7 cellular contexts compared by ENCODE assay signal in the genomic region with DNA sequence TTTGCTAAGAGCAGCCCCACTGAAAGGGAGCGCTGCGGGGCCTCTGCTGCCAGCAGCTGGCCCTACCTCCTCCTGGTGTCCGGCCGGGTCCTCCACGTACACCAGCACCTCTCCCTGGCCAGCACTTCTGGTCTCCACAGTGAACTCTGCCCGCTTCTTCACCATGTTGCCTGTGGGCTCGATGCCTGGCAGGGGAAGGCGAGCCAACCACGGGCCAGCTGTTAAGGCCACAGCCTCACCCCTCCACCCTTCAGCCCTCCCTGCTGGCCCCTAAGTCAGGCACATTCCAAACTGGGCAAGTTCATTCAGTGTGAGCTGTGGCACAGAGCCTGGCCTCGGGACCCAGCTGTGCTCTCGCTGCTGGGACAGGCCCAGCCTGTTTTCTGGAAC. TPM values are rescaled to one million over a fixed set of nuclear protein-coding genes. Genes with fewer than 3 reads are reported as not detected.
DNase-seq lines count a peak whose midpoint lies in the region; ATAC-seq, FAIRE-seq and TF ChIP-seq lines count a peak whose summit lies in the region.
"Had no signal": no experiment of that assay in that cellular context is flagged by ENCODE, and none has a peak within 500 bp of the region (broad histone marks: within the 10 kb centered on the region; RNA-seq: fewer than 3 reads in every experiment).

No MANE protein-coding gene starts in this region.

- H3K36me3 ChIP-seq in breast epithelium (no peaks in the 10 kb centered on the region), HepG2 (replicated peaks in 1 of 2; ENCODE audit: control insufficient read depth in 1 of 2, insufficient read depth in 2 of 2, low read length in 2 of 2) (peaks cover 17 to 35% of the 10 kb centered on the region in 2 experiments; a peak in 4 of 5 replicates), uterus (no peaks in the 10 kb centered on the region)

- H3K4me1 ChIP-seq in breast epithelium, result no peaks in the 10 kb centered on the region
- peaks cover 12% of the 10 kb centered on the region for H3K4me1 ChIP-seq in HepG2 (ENCODE audit: insufficient read depth, low read length)
- H3K4me1 ChIP-seq in uterus, result peaks cover 0 to 12% of the 10 kb centered on the region in 2 donors

- H3K4me2 ChIP-seq in HepG2 (ENCODE audit: low read depth, low read length), result no peak overlapping the region

- in situ Hi-C loops in HepG2 (cut with HindIII; ENCODE audit: extremely low pct_ligation_motif_present, low pct_unique_long_range_greater_than_20kb), result no loop called here

- H3K27ac Mint-ChIP-seq in MCF 10A (ENCODE audit: low read depth, unreplicated experiment), result no peak overlapping the region

- peaks cover 22% of the 10 kb centered on the region for H3K79me2 ChIP-seq in HepG2 (ENCODE audit: insufficient read depth, low read length)

- no peaks in the 10 kb centered on the region for H3K27me3 Mint-ChIP-seq in MCF 10A (ENCODE audit: insufficient read depth, unreplicated experiment)

- no peak overlapping the region for H2AFZ ChIP-seq in HepG2 (ENCODE audit: low read length)

- POLR2A ChIA-PET in MCF 10A (lab: Yijun Ruan, JAX), result no interaction called here
- POLR2A ChIA-PET in HepG2 (lab: Yijun Ruan, JAX), result no interaction called here

- WGBS in HepG2 (ENCODE audit: low lambda C conversion rate), result no CpG with 5 or more reads among the region's 11 CpGs

- CTCF ChIA-PET in MCF 10A (lab: Yijun Ruan, JAX), result no interaction called here
- CTCF ChIA-PET in HepG2 (lab: Yijun Ruan, JAX; ENCODE audit: low intra/inter-chr PET ratio, low total read pairs), result no interaction called here

- H3K36me3 Mint-ChIP-seq in MCF 10A (ENCODE audit: insufficient read depth, unreplicated experiment), result peaks cover 59% of the 10 kb centered on the region

- ATAC-seq in HepG2 (no peak), HG03139 (IDR thresholded peaks at IDR 0.05; ENCODE audit: unreplicated experiment) (no peak), GM21717 (IDR thresholded peaks at IDR 0.05; ENCODE audit: unreplicated experiment) (no peak)

- BruUV-seq in MCF 10A (replicated peaks; lab: Mats Ljungman, UMichigan) (no TSS peak), HepG2 (replicated peaks; lab: Mats Ljungman, UMichigan) (no TSS peak)

- H3K9ac ChIP-seq in HepG2 (ENCODE audit: insufficient read depth, low read depth, low read length), result 0 out of 2 replicates have a peak overlapping the region, but pooled peaks have one; percentile 15

- peak in 1 of 2 donors; percentile 52 for DNase-seq in breast epithelium (ENCODE audit: low spot score in 2 of 2)
- DNase-seq in MCF 10A (ENCODE audit: unreplicated experiment), result no peak
- no peak for DNase-seq in HepG2 (ENCODE audit: low spot score)
- no peak for DNase-seq in uterus
- DNase-seq: testis had no signal

- TF ChIP-seq EP300 in HepG2 (IDR thresholded peaks at IDR 0.05; ENCODE audit: low read depth in 2 of 2, low read length in 2 of 2), result no peak
- no peak for TF ChIP-seq EP300 in HepG2 (CRISPR knock-in tag; IDR thresholded peaks at IDR 0.05; ENCODE audit: borderline replicate concordance)

- FAIRE-seq in HepG2 (lab: Jason Lieb, UNC), result no peak

- no peaks in the 10 kb centered on the region for H3K9me3 ChIP-seq in breast epithelium
- H3K9me3 ChIP-seq in HepG2 (ENCODE audit: low read length), result no peaks in the 10 kb centered on the region
- H3K9me3 ChIP-seq in uterus, result no peaks in the 10 kb centered on the region
- H3K9me3 ChIP-seq: testis had no signal

- H3K27ac ChIP-seq in breast epithelium, result peak overlapping the region; percentile 91 to 97
- no peak overlapping the region for H3K27ac ChIP-seq in HepG2 (ENCODE audit: extremely low read length, insufficient read depth, low read length)
- H3K27ac ChIP-seq in uterus, result peak overlapping the region; percentile 95 to 98

- no peak for TF ChIP-seq CTCF in breast epithelium (IDR thresholded peaks at IDR 0.05)
- no peak for TF ChIP-seq CTCF in MCF 10A (IDR thresholded peaks at IDR 0.05; ENCODE audit: unreplicated experiment)
- TF ChIP-seq CTCF in HepG2 (CRISPR knock-in tag; IDR thresholded peaks at IDR 0.05), result no peak
- TF ChIP-seq CTCF in uterus (IDR thresholded peaks at IDR 0.05), result no peak

- no peak for TF ChIP-seq RAD21 in HepG2 (CRISPR knock-in tag; IDR thresholded peaks at IDR 0.05)

- no peaks in the 10 kb centered on the region for H3K9me3 Mint-ChIP-seq in MCF 10A (ENCODE audit: unreplicated experiment)

- peaks cover 0 to 3% of the 10 kb centered on the region in 2 donors for H3K27me3 ChIP-seq in breast epithelium
- no peaks in the 10 kb centered on the region for H3K27me3 ChIP-seq in HepG2 (ENCODE audit: control insufficient read depth in 1 of 2, insufficient read depth in 2 of 2, low read length in 2 of 2)
- H3K27me3 ChIP-seq in uterus, result no peaks in the 10 kb centered on the region
- H3K27me3 ChIP-seq: testis had no signal

- H3K4me3 Mint-ChIP-seq in MCF 10A (ENCODE audit: unreplicated experiment), result no peak overlapping the region

- H3K4me3 ChIP-seq in breast epithelium (no peak overlapping the region), HepG2 (replicated peaks in 1 of 3; ENCODE audit: insufficient read depth in 1 of 3, low read depth in 2 of 3, low read length in 3 of 3) (no peak overlapping the region), uterus (no peak overlapping the region)
- H3K4me3 ChIP-seq: testis had no signal

- H3K4me1 Mint-ChIP-seq in MCF 10A (ENCODE audit: insufficient read depth, unreplicated experiment), result peaks cover 8% of the 10 kb centered on the region

- H4K20me1 ChIP-seq in HepG2 (ENCODE audit: insufficient read depth, low read length), result peaks cover 7% of the 10 kb centered on the region; the same call in 1 of the 2 replicates

- TF ChIP-seq POLR2A in breast epithelium (IDR thresholded peaks at IDR 0.05) (no peak), HepG2 (IDR thresholded peaks at IDR 0.05; ENCODE audit: insufficient read depth in 1 of 2, low read depth in 2 of 2, low read length in 2 of 2) (no peak), uterus (IDR thresholded peaks at IDR 0.05) (no peak)

- intact Hi-C loops in breast epithelium (cut with DNase I; ENCODE audit: low total_unique reads), result no loop called here
- intact Hi-C loops in MCF 10A (cut with micrococcal nuclease), result no loop called here
- intact Hi-C loops in HepG2 (cut with micrococcal nuclease; ENCODE audit: unreplicated experiment), result no loop called here
- intact Hi-C loops in uterus (cut with DNase I; ENCODE audit: low total_unique reads), result no loop called here

RNA-seq across cellular contexts. Expression of a gene that starts 7.8 kb away (rescaled TPM):
- total RNA-seq in breast epithelium, result 100 to 1,000 TPM; 416 to 675 (median 622) TPM
- 1,218 and 1,231 TPM in 2 replicates for total RNA-seq in MCF 10A (2022)
- 119 and 174 TPM in 2 replicates for total RNA-seq in HepG2 (2016; rRNA removed; fragmentation: Illumina TruSeq; extraction: Trizol)
- total RNA-seq in HepG2 (2016; cell fraction: cytosol; rRNA removed; fragmentation: Illumina TruSeq; extraction: Trizol; ENCODE audit: low read depth), result 13.2 and 13.4 TPM in 2 replicates
- total RNA-seq in HepG2 (2016; cell fraction: insoluble cytoplasmic fraction; rRNA removed; fragmentation: Illumina TruSeq; extraction: Trizol), result 90.0 and 191 TPM in 2 replicates
- 36.3 and 36.5 TPM in 2 replicates for total RNA-seq in HepG2 (2016; cell fraction: membrane; rRNA removed; fragmentation: Illumina TruSeq; extraction: Trizol)
- 184 and 199 TPM in 2 replicates for total RNA-seq in HepG2 (2016; cell fraction: nucleus; rRNA removed; fragmentation: Illumina TruSeq; extraction: Trizol)
- 83.4 and 117 TPM in 2 replicates for polyA plus RNA-seq in HepG2 (2011; rRNA removed)
- 51.4 and 75.1 TPM in 2 replicates for polyA plus RNA-seq in HepG2 (2011; cell fraction: cytosol; rRNA removed)
- 546 and 648 TPM in 2 replicates for polyA plus RNA-seq in HepG2 (2011; cell fraction: nucleus; rRNA removed)
- polyA plus RNA-seq in HepG2 (2012), result 102 and 157 TPM in 2 replicates
- polyA plus RNA-seq in HepG2 (2016; cell fraction: cytosol; fragmentation: Illumina TruSeq; extraction: Trizol; ENCODE audit: low read depth), result 12.4 and 15.1 TPM in 2 replicates
- 93.9 and 131 TPM in 2 replicates for polyA plus RNA-seq in HepG2 (2016; cell fraction: insoluble cytoplasmic fraction; fragmentation: Illumina TruSeq; extraction: Trizol; ENCODE audit: low read depth)
- 22.9 and 27.1 TPM in 2 replicates for polyA plus RNA-seq in HepG2 (2016; cell fraction: membrane; fragmentation: Illumina TruSeq; extraction: Trizol; ENCODE audit: low read depth)
- polyA plus RNA-seq in HepG2 (2016; cell fraction: nucleus; fragmentation: Illumina TruSeq; extraction: Trizol; ENCODE audit: insufficient read depth, low read depth), result 309 and 326 TPM in 2 replicates
- polyA minus RNA-seq in HepG2 (2011; rRNA and poly(A)+ RNA removed; ENCODE audit: low replicate concordance), result 637 and 802 TPM in 2 replicates
- 304 and 314 TPM in 2 replicates for polyA minus RNA-seq in HepG2 (2011; cell fraction: cytosol; rRNA and poly(A)+ RNA removed)
- 230 and 260 TPM in 2 replicates for polyA minus RNA-seq in HepG2 (2011; cell fraction: nucleus; rRNA and poly(A)+ RNA removed)
- total RNA-seq in uterus, result 1,000 to 10,000 TPM; 1,067 to 4,271 (median 2,911) TPM

RNA-seq across cellular contexts. Expression of a gene that starts 12.4 kb away (rescaled TPM):
- total RNA-seq in breast epithelium, result 10 to 100 TPM; 33.8 to 48.1 (median 45.6) TPM
- 94.5 and 107 TPM in 2 replicates for total RNA-seq in MCF 10A (2022)
- 10.4 and 14.5 TPM in 2 replicates for total RNA-seq in HepG2 (2016; rRNA removed; fragmentation: Illumina TruSeq; extraction: Trizol)
- 23.2 and 32.8 TPM in 2 replicates for total RNA-seq in HepG2 (2016; cell fraction: cytosol; rRNA removed; fragmentation: Illumina TruSeq; extraction: Trizol; ENCODE audit: low read depth)
- 8.8 and 14.4 TPM in 2 replicates for total RNA-seq in HepG2 (2016; cell fraction: insoluble cytoplasmic fraction; rRNA removed; fragmentation: Illumina TruSeq; extraction: Trizol)
- total RNA-seq in HepG2 (2016; cell fraction: membrane; rRNA removed; fragmentation: Illumina TruSeq; extraction: Trizol), result 27.8 and 36.0 TPM in 2 replicates
- total RNA-seq in HepG2 (2016; cell fraction: nucleus; rRNA removed; fragmentation: Illumina TruSeq; extraction: Trizol), result 9.2 and 9.7 TPM in 2 replicates
- polyA plus RNA-seq in HepG2 (2011; rRNA removed), result 14.9 and 19.1 TPM in 2 replicates
- polyA plus RNA-seq in HepG2 (2011; cell fraction: cytosol; rRNA removed), result 16.0 and 18.2 TPM in 2 replicates
- polyA plus RNA-seq in HepG2 (2011; cell fraction: nucleus; rRNA removed), result 49.8 and 50.2 TPM in 2 replicates
- 17.5 and 18.8 TPM in 2 replicates for polyA plus RNA-seq in HepG2 (2012)
- 74.7 and 108 TPM in 2 replicates for polyA plus RNA-seq in HepG2 (2016; cell fraction: cytosol; fragmentation: Illumina TruSeq; extraction: Trizol; ENCODE audit: low read depth)
- 25.4 and 35.1 TPM in 2 replicates for polyA plus RNA-seq in HepG2 (2016; cell fraction: insoluble cytoplasmic fraction; fragmentation: Illumina TruSeq; extraction: Trizol; ENCODE audit: low read depth)
- 69.7 and 96.5 TPM in 2 replicates for polyA plus RNA-seq in HepG2 (2016; cell fraction: membrane; fragmentation: Illumina TruSeq; extraction: Trizol; ENCODE audit: low read depth)
- polyA plus RNA-seq in HepG2 (2016; cell fraction: nucleus; fragmentation: Illumina TruSeq; extraction: Trizol; ENCODE audit: insufficient read depth, low read depth), result 38.7 and 39.0 TPM in 2 replicates
- 13.3 and 53.4 TPM in 2 replicates for polyA minus RNA-seq in HepG2 (2011; rRNA and poly(A)+ RNA removed; ENCODE audit: low replicate concordance)
- polyA minus RNA-seq in HepG2 (2011; cell fraction: cytosol; rRNA and poly(A)+ RNA removed), result 9.3 and 9.9 TPM in 2 replicates
- polyA minus RNA-seq in HepG2 (2011; cell fraction: nucleus; rRNA and poly(A)+ RNA removed), result 6.2 and 7.2 TPM in 2 replicates
- total RNA-seq in uterus, result 100 to 1,000 TPM in 1 of 4 donors, 10 to 100 TPM in 3; 13.6 to 118 (median 44.4) TPM

RNA-seq across cellular contexts. Expression of a gene that starts 31.5 kb away (rescaled TPM):
- total RNA-seq in breast epithelium (1,000 to 10,000 TPM; 8,496 to 9,265 (median 8,695) TPM), MCF 10A (2022) (3,490 and 3,785 TPM in 2 replicates), HepG2 (2016; rRNA removed; fragmentation: Illumina TruSeq; extraction: Trizol) (2,381 and 2,883 TPM in 2 replicates), uterus (1,000 to 10,000 TPM; 2,407 to 9,172 (median 4,014) TPM)
- total RNA-seq in HepG2 (2016; cell fraction: cytosol; rRNA removed; fragmentation: Illumina TruSeq; extraction: Trizol; ENCODE audit: low read depth), result 2,845 and 3,163 TPM in 2 replicates
- total RNA-seq in HepG2 (2016; cell fraction: insoluble cytoplasmic fraction; rRNA removed; fragmentation: Illumina TruSeq; extraction: Trizol), result 2,364 and 2,968 TPM in 2 replicates
- total RNA-seq in HepG2 (2016; cell fraction: membrane; rRNA removed; fragmentation: Illumina TruSeq; extraction: Trizol), result 6,021 and 6,074 TPM in 2 replicates
- 936 and 1,040 TPM in 2 replicates for total RNA-seq in HepG2 (2016; cell fraction: nucleus; rRNA removed; fragmentation: Illumina TruSeq; extraction: Trizol)
- 4,713 and 5,167 TPM in 2 replicates for polyA plus RNA-seq in HepG2 (2011; rRNA removed)
- 7,297 and 8,438 TPM in 2 replicates for polyA plus RNA-seq in HepG2 (2011; cell fraction: cytosol; rRNA removed)
- 1,715 and 1,756 TPM in 2 replicates for polyA plus RNA-seq in HepG2 (2011; cell fraction: nucleus; rRNA removed)
- polyA plus RNA-seq in HepG2 (2012), result 3,170 and 4,590 TPM in 2 replicates
- 5,111 and 5,676 TPM in 2 replicates for polyA plus RNA-seq in HepG2 (2016; cell fraction: cytosol; fragmentation: Illumina TruSeq; extraction: Trizol; ENCODE audit: low read depth)
- polyA plus RNA-seq in HepG2 (2016; cell fraction: insoluble cytoplasmic fraction; fragmentation: Illumina TruSeq; extraction: Trizol; ENCODE audit: low read depth), result 3,496 and 3,549 TPM in 2 replicates
- 7,184 and 7,370 TPM in 2 replicates for polyA plus RNA-seq in HepG2 (2016; cell fraction: membrane; fragmentation: Illumina TruSeq; extraction: Trizol; ENCODE audit: low read depth)
- 1,977 and 1,989 TPM in 2 replicates for polyA plus RNA-seq in HepG2 (2016; cell fraction: nucleus; fragmentation: Illumina TruSeq; extraction: Trizol; ENCODE audit: insufficient read depth, low read depth)
- polyA minus RNA-seq in HepG2 (2011; rRNA and poly(A)+ RNA removed; ENCODE audit: low replicate concordance), result 1,812 and 2,162 TPM in 2 replicates
- 929 and 970 TPM in 2 replicates for polyA minus RNA-seq in HepG2 (2011; cell fraction: cytosol; rRNA and poly(A)+ RNA removed)
- polyA minus RNA-seq in HepG2 (2011; cell fraction: nucleus; rRNA and poly(A)+ RNA removed), result 272 and 332 TPM in 2 replicates

RNA-seq across cellular contexts. Expression of a gene that starts 42.4 kb away (rescaled TPM):
- total RNA-seq in breast epithelium (10 to 100 TPM; 26.2 to 44.3 (median 26.9) TPM), MCF 10A (2022) (20.5 and 21.2 TPM in 2 replicates), HepG2 (2016; rRNA removed; fragmentation: Illumina TruSeq; extraction: Trizol) (4.6 and 4.7 TPM in 2 replicates), uterus (10 to 100 TPM; 10.2 to 31.8 (median 21.2) TPM)
- total RNA-seq in HepG2 (2016; cell fraction: cytosol; rRNA removed; fragmentation: Illumina TruSeq; extraction: Trizol; ENCODE audit: low read depth), result 3.2 and 3.4 TPM in 2 replicates
- total RNA-seq in HepG2 (2016; cell fraction: insoluble cytoplasmic fraction; rRNA removed; fragmentation: Illumina TruSeq; extraction: Trizol), result 3.9 and 5.0 TPM in 2 replicates
- 8.0 and 8.2 TPM in 2 replicates for total RNA-seq in HepG2 (2016; cell fraction: membrane; rRNA removed; fragmentation: Illumina TruSeq; extraction: Trizol)
- 5.1 and 5.8 TPM in 2 replicates for total RNA-seq in HepG2 (2016; cell fraction: nucleus; rRNA removed; fragmentation: Illumina TruSeq; extraction: Trizol)
- polyA plus RNA-seq in HepG2 (2011; rRNA removed), result 12.3 and 16.5 TPM in 2 replicates
- polyA plus RNA-seq in HepG2 (2011; cell fraction: cytosol; rRNA removed), result 13.3 and 15.2 TPM in 2 replicates
- 17.5 and 18.0 TPM in 2 replicates for polyA plus RNA-seq in HepG2 (2011; cell fraction: nucleus; rRNA removed)
- polyA plus RNA-seq in HepG2 (2012), result 8.0 and 11.7 TPM in 2 replicates
- 4.0 and 4.8 TPM in 2 replicates for polyA plus RNA-seq in HepG2 (2016; cell fraction: cytosol; fragmentation: Illumina TruSeq; extraction: Trizol; ENCODE audit: low read depth)
- polyA plus RNA-seq in HepG2 (2016; cell fraction: insoluble cytoplasmic fraction; fragmentation: Illumina TruSeq; extraction: Trizol; ENCODE audit: low read depth), result 4.8 and 4.9 TPM in 2 replicates
- polyA plus RNA-seq in HepG2 (2016; cell fraction: membrane; fragmentation: Illumina TruSeq; extraction: Trizol; ENCODE audit: low read depth), result 9.1 and 9.5 TPM in 2 replicates
- polyA plus RNA-seq in HepG2 (2016; cell fraction: nucleus; fragmentation: Illumina TruSeq; extraction: Trizol; ENCODE audit: insufficient read depth, low read depth), result 5.5 and 8.8 TPM in 2 replicates
- 24.1 and 42.4 TPM in 2 replicates for polyA minus RNA-seq in HepG2 (2011; rRNA and poly(A)+ RNA removed; ENCODE audit: low replicate concordance)
- polyA minus RNA-seq in HepG2 (2011; cell fraction: cytosol; rRNA and poly(A)+ RNA removed), result 5.9 and 6.7 TPM in 2 replicates
- polyA minus RNA-seq in HepG2 (2011; cell fraction: nucleus; rRNA and poly(A)+ RNA removed), result 4.2 and 5.0 TPM in 2 replicates

RNA-seq across cellular contexts. Expression of a gene that starts 44.7 kb away (rescaled TPM):
- total RNA-seq in breast epithelium (10 to 100 TPM; 27.7 to 53.7 (median 44.2) TPM), MCF 10A (2022) (48.0 and 59.1 TPM in 2 replicates), HepG2 (2016; rRNA removed; fragmentation: Illumina TruSeq; extraction: Trizol) (6.3 and 16.8 TPM in 2 replicates), uterus (10 to 100 TPM; 15.3 to 62.3 (median 20.5) TPM)
- 5.9 and 8.5 TPM in 2 replicates for total RNA-seq in HepG2 (2016; cell fraction: cytosol; rRNA removed; fragmentation: Illumina TruSeq; extraction: Trizol; ENCODE audit: low read depth)
- 4.8 and 17.3 TPM in 2 replicates for total RNA-seq in HepG2 (2016; cell fraction: insoluble cytoplasmic fraction; rRNA removed; fragmentation: Illumina TruSeq; extraction: Trizol)
- 5.5 and 6.3 TPM in 2 replicates for total RNA-seq in HepG2 (2016; cell fraction: membrane; rRNA removed; fragmentation: Illumina TruSeq; extraction: Trizol)
- total RNA-seq in HepG2 (2016; cell fraction: nucleus; rRNA removed; fragmentation: Illumina TruSeq; extraction: Trizol), result 17.9 and 26.2 TPM in 2 replicates
- 27.9 and 30.9 TPM in 2 replicates for polyA plus RNA-seq in HepG2 (2011; rRNA removed)
- polyA plus RNA-seq in HepG2 (2011; cell fraction: cytosol; rRNA removed), result 8.7 and 11.6 TPM in 2 replicates
- 281 and 287 TPM in 2 replicates for polyA plus RNA-seq in HepG2 (2011; cell fraction: nucleus; rRNA removed)
- 16.8 and 21.1 TPM in 2 replicates for polyA plus RNA-seq in HepG2 (2012)
- polyA plus RNA-seq in HepG2 (2016; cell fraction: cytosol; fragmentation: Illumina TruSeq; extraction: Trizol; ENCODE audit: low read depth), result 2.5 and 2.9 TPM in 2 replicates
- polyA plus RNA-seq in HepG2 (2016; cell fraction: insoluble cytoplasmic fraction; fragmentation: Illumina TruSeq; extraction: Trizol; ENCODE audit: low read depth), result 5.3 and 7.9 TPM in 2 replicates
- 4.2 and 4.6 TPM in 2 replicates for polyA plus RNA-seq in HepG2 (2016; cell fraction: membrane; fragmentation: Illumina TruSeq; extraction: Trizol; ENCODE audit: low read depth)
- 70.8 TPM in 2 replicates for polyA plus RNA-seq in HepG2 (2016; cell fraction: nucleus; fragmentation: Illumina TruSeq; extraction: Trizol; ENCODE audit: insufficient read depth, low read depth)
- polyA minus RNA-seq in HepG2 (2011; rRNA and poly(A)+ RNA removed; ENCODE audit: low replicate concordance), result 16.6 and 35.2 TPM in 2 replicates
- 7.0 and 7.2 TPM in 2 replicates for polyA minus RNA-seq in HepG2 (2011; cell fraction: cytosol; rRNA and poly(A)+ RNA removed)
- polyA minus RNA-seq in HepG2 (2011; cell fraction: nucleus; rRNA and poly(A)+ RNA removed), result 23.2 and 28.2 TPM in 2 replicates
